In genomic region chr10:127347202-127347959, GRCh38 we compare ENCODE assay signal across 23 cellular contexts.
DNase-seq lines count a peak whose midpoint lies in the region; ATAC-seq and TF ChIP-seq lines count a peak whose summit lies in the region.
"Had no signal": no experiment of that assay in that cellular context is flagged by ENCODE, and none has a peak within 500 bp of the region (broad histone marks: within the 10 kb centered on the region; RNA-seq: fewer than 3 reads in every experiment).

No MANE protein-coding gene starts in this region.

- H3K27me3 ChIP-seq in H7 (ENCODE audit: control insufficient read depth, insufficient read depth, low read length) (no peaks in the 10 kb centered on the region), WERI-Rb-1 (ENCODE audit: insufficient read depth, low read depth, severe bottlenecking) (no peaks in the 10 kb centered on the region), neural progenitor cell (no peaks in the 10 kb centered on the region)
- H3K27me3 ChIP-seq: BLaER1, SJCRH30 had no signal

- peaks cover 10% of the 10 kb centered on the region for H3K4me1 Mint-ChIP-seq in neural progenitor cell

- no peaks in the 10 kb centered on the region for H3K27me3 Mint-ChIP-seq in neural progenitor cell (ENCODE audit: insufficient read depth, low read depth)

- no peak overlapping the region for H3K4me3 Mint-ChIP-seq in neural progenitor cell
- H3K4me3 Mint-ChIP-seq: CD4-positive, alpha-beta T cell had no signal

- intact Hi-C loops in sciatic nerve (cut with DNase I): no loop called here

- H3K36me3 Mint-ChIP-seq in neural progenitor cell: peaks cover 5% of the 10 kb centered on the region

- peak overlapping the region; percentile 64 for H3K27ac Mint-ChIP-seq in neural progenitor cell
- H3K27ac Mint-ChIP-seq: CD4-positive, alpha-beta T cell had no signal

- H3K9me3 ChIP-seq in WERI-Rb-1 (ENCODE audit: severe bottlenecking) (no peaks in the 10 kb centered on the region), neural progenitor cell (ENCODE audit: low read depth) (no peaks in the 10 kb centered on the region)
- H3K9me3 ChIP-seq: BLaER1, Caco-2, SJCRH30 had no signal

- peaks cover 20% of the 10 kb centered on the region for H3F3A ChIP-seq in neural progenitor cell (ENCODE audit: low read depth)

- H3K79me2 ChIP-seq in neural progenitor cell (ENCODE audit: low read depth): no peaks in the 10 kb centered on the region

- peak; percentile 5 for DNase-seq in DMS 273 (lab: John Stamatoyannopoulos, UW; ENCODE audit: unreplicated experiment)
- DNase-seq in DMS 273 treated with DMSO at 0.1 percent for 48 hours (lab: John Stamatoyannopoulos, UW): no peak
- DNase-seq in H7: peak; percentile 75
- no peak for DNase-seq in WERI-Rb-1
- no peak for DNase-seq in neural progenitor cell (ENCODE audit: low spot score)
- no peak for DNase-seq in substantia nigra (lab: John Stamatoyannopoulos, UW)
- DNase-seq in sciatic nerve (ENCODE audit: low spot score): no peak
- DNase-seq: ACHN; Caco-2; CD4-positive, alpha-beta T cell; KBM-7; MM.1S; NCI-H1048; NCI-H1436; NCI-H2029; NCI-H226; NCI-H510A treated with DMSO at 0.1 percent for 48 hours; NCI-H82; SJCRH30 had no signal

- no peak overlapping the region for H3K4me2 ChIP-seq in neural progenitor cell
- H3K4me2 ChIP-seq: BLaER1 had no signal

- no peaks in the 10 kb centered on the region for H4K20me1 ChIP-seq in neural progenitor cell (ENCODE audit: low read depth)
- H4K20me1 ChIP-seq: BLaER1 had no signal

- peaks cover 28% of the 10 kb centered on the region for H3K4me1 ChIP-seq in neural progenitor cell
- H3K4me1 ChIP-seq: Caco-2, SJCRH30 had no signal

- no peak overlapping the region for H2AFZ ChIP-seq in neural progenitor cell (replicated peaks)

- H3K9me3 Mint-ChIP-seq in neural progenitor cell: no peaks in the 10 kb centered on the region
- H3K9me3 Mint-ChIP-seq: CD4-positive, alpha-beta T cell had no signal

- H3K27ac ChIP-seq in WERI-Rb-1: no peak overlapping the region
- no peak overlapping the region for H3K27ac ChIP-seq in neural progenitor cell
- no peak overlapping the region for H3K27ac ChIP-seq in substantia nigra (ENCODE audit: low read depth, low read length, poor library complexity, severe bottlenecking)
- H3K27ac ChIP-seq: 22Rv1, BLaER1, SJCRH30 had no signal

- H3K4me3 ChIP-seq in H7 (ENCODE audit: insufficient read depth, low read depth, low read length) (no peak overlapping the region), WERI-Rb-1 (ENCODE audit: low read depth, low read length) (no peak overlapping the region), neural progenitor cell (no peak overlapping the region)
- H3K4me3 ChIP-seq: BLaER1, SJCRH30 had no signal

- H3K36me3 ChIP-seq in H7 (replicated peaks; ENCODE audit: control insufficient read depth, insufficient read depth, low read length): no peaks in the 10 kb centered on the region
- H3K36me3 ChIP-seq in WERI-Rb-1: no peaks in the 10 kb centered on the region
- H3K36me3 ChIP-seq in neural progenitor cell: no peaks in the 10 kb centered on the region
- H3K36me3 ChIP-seq: BLaER1 had no signal

- 0 out of 2 replicates have a peak, but pooled peaks have one; percentile 7 for TF ChIP-seq CTCF in WERI-Rb-1 (IDR thresholded peaks at IDR 0.05; ENCODE audit: low read depth, low read length)
- TF ChIP-seq CTCF in neural progenitor cell (IDR thresholded peaks at IDR 0.05): peak; percentile 8

- ATAC-seq in HG03097 (IDR thresholded peaks at IDR 0.05; ENCODE audit: low FRiP score, unreplicated experiment): no peak
- no peak for ATAC-seq in sciatic nerve
- ATAC-seq: Panc1 had no signal

- no peak overlapping the region for H3K9ac ChIP-seq in neural progenitor cell
- H3K9ac ChIP-seq: BLaER1 had no signal

Comparison
In these comparisons a context has a peak if more than half of its experiments do, and no peak if none do; other contexts are left out.
1. DNase-seq: peak in DMS 273 (single experiment) and H7 (single experiment); none in DMS 273 treated with DMSO at 0.1 percent for 48 hours (single experiment), WERI-Rb-1 (single experiment), neural progenitor cell (single experiment), substantia nigra (0 of 49) and sciatic nerve (single experiment).